In genomic region chr7:135707570-135707966, GRCh38 we compare ENCODE assay signal across 16 cellular contexts. TPM values are rescaled to one million over a fixed set of nuclear protein-coding genes. Genes with fewer than 3 reads are reported as not detected.
DNase-seq lines count a peak whose midpoint lies in the region; ATAC-seq and TF ChIP-seq lines count a peak whose summit lies in the region.
"Had no signal": no experiment of that assay in that cellular context is flagged by ENCODE, and none has a peak within 500 bp of the region (broad histone marks: within the 10 kb centered on the region; RNA-seq: fewer than 3 reads in every experiment).

No MANE protein-coding gene starts in this region.

- H3K4me1 Mint-ChIP-seq in mesothelial cell of epicardium: peaks cover 3% of the 10 kb centered on the region

- no peaks in the 10 kb centered on the region for H3K36me3 Mint-ChIP-seq in mesothelial cell of epicardium

- H3K36me3 ChIP-seq in left lung: no peaks in the 10 kb centered on the region

- H3K9me3 ChIP-seq in left lung: no peaks in the 10 kb centered on the region

- ATAC-seq in HG03039 (IDR thresholded peaks at IDR 0.05; ENCODE audit: unreplicated experiment) (no peak), left lung (no peak)
- ATAC-seq: Panc1 had no signal

- H3K27me3 Mint-ChIP-seq in mesothelial cell of epicardium (ENCODE audit: low read depth): no peaks in the 10 kb centered on the region

- no peaks in the 10 kb centered on the region for H3K9me3 Mint-ChIP-seq in mesothelial cell of epicardium

- no peak overlapping the region for H3K4me3 ChIP-seq in left lung

- DNase-seq in ELF-1 (ENCODE audit: low read depth, low spot score): peak; percentile 78
- DNase-seq in epithelial cell of prostate (ENCODE audit: low read depth, low spot score): no peak
- no peak for DNase-seq in mesothelial cell of epicardium (ENCODE audit: low spot score in 2 of 2, unreplicated experiment in 2 of 2)
- no peak for DNase-seq in AG08396 (ENCODE audit: low spot score)
- no peak for DNase-seq in left lung
- no peak for DNase-seq in occipital lobe (lab: John Stamatoyannopoulos, UW)
- DNase-seq: KBM-7, NCI-H1092, NCI-H2081 treated with DMSO at 0.1 percent for 48 hours, NCI-H510A treated with DMSO at 0.1 percent for 48 hours, SHP77 had no signal

- intact Hi-C loops in left lung (cut with DNase I): no loop called here

- H3K27ac ChIP-seq in epithelial cell of prostate: peak overlapping the region; percentile 93
- no peak overlapping the region for H3K27ac ChIP-seq in left lung

- H3K27ac Mint-ChIP-seq in mesothelial cell of epicardium: peak overlapping the region; percentile 66

- H3K4me1 ChIP-seq in left lung: no peaks in the 10 kb centered on the region

- H3K27me3 ChIP-seq in left lung: no peaks in the 10 kb centered on the region

- no peak for TF ChIP-seq CTCF in mesothelial cell of epicardium (IDR thresholded peaks at IDR 0.05; ENCODE audit: unreplicated experiment)
- no peak for TF ChIP-seq CTCF in left lung (IDR thresholded peaks at IDR 0.05)

- no peak overlapping the region for H3K4me3 Mint-ChIP-seq in mesothelial cell of epicardium

TF ChIP-seq in PFSK-1, 5 proteins besides CTCF, POLR2A, EP300 and RAD21:
- TF ChIP-seq FOXP2 (optimal IDR thresholded peaks at IDR 0.05; ENCODE audit: borderline replicate concordance, extremely low read depth, extremely low read length, insufficient read depth) (peak; percentile 45), TAF1 (IDR thresholded peaks at IDR 0.05; ENCODE audit: borderline replicate concordance, insufficient read depth, low read length) (no peak)

RNA-seq across cellular contexts. Expression of gene SLC13A4, which starts 20.4 kb away (rescaled TPM):
- 0.16 TPM for polyA plus RNA-seq in PFSK-1 (2012; ENCODE audit: insufficient read length, low read depth)
- total RNA-seq in mesothelial cell of epicardium (0.09 to 0.14 TPM in 2 of 3 replicates, not detected in the other), left lung (not detected), occipital lobe (7.6 TPM)
- total RNA-seq: HT1080 had no signal

RNA-seq across cellular contexts. Expression of gene FAM180A, which starts 41.0 kb away (rescaled TPM):
- polyA plus RNA-seq in PFSK-1 (2012; ENCODE audit: insufficient read length, low read depth): not detected
- not detected in 3 replicates for total RNA-seq in mesothelial cell of epicardium
- total RNA-seq in left lung: 1 to 10 TPM; 2.7 to 6.8 TPM
- not detected for total RNA-seq in occipital lobe
- total RNA-seq: H7, HT1080 had no signal

RNA-seq across cellular contexts. Expression of gene STMP1, which starts 45.3 kb away (rescaled TPM):
- 40.5 TPM for polyA plus RNA-seq in PFSK-1 (2012; ENCODE audit: insufficient read length, low read depth)
- total RNA-seq in mesothelial cell of epicardium: 46.3 to 48.6 TPM (median 47.7 TPM) in 3 replicates
- 10 to 100 TPM; 35.0 to 37.0 TPM for total RNA-seq in left lung
- 24.2 TPM for total RNA-seq in occipital lobe
